ENCODE assay signal across 9 cellular contexts in genomic region chr19:4058696-4059492, GRCh38. TPM values are rescaled to one million over a fixed set of nuclear protein-coding genes. Genes with fewer than 3 reads are reported as not detected.
A peak's percentile ranks its signal among the peaks of the same experiment; 100 is the strongest.
DNase-seq lines count a peak whose midpoint lies in the region; ATAC-seq and TF ChIP-seq lines count a peak whose summit lies in the region.
"Had no signal": no experiment of that assay in that cellular context is flagged by ENCODE, and none has a peak within 500 bp of the region (broad histone marks: within the 10 kb centered on the region; RNA-seq: fewer than 3 reads in every experiment).

No MANE protein-coding gene starts in this region.

- peak overlapping the region; percentile 90 for H3K27ac ChIP-seq in RWPE2 (ENCODE audit: poor library complexity, severe bottlenecking)
- H3K27ac ChIP-seq in osteoblast (ENCODE audit: low read depth, low read length): peak overlapping the region; percentile 82
- H3K27ac ChIP-seq: KMS-11 had no signal

- ATAC-seq in RWPE2 (ENCODE audit: low read depth) (no peak; the same call in 2 of the 3 replicates), HG03457 (IDR thresholded peaks at IDR 0.05; ENCODE audit: unreplicated experiment) (no peak)

- peaks cover 65% of the 10 kb centered on the region for H4K20me1 ChIP-seq in osteoblast (ENCODE audit: insufficient read depth, low read length)

- peak overlapping the region; percentile 58 for H3K4me2 ChIP-seq in osteoblast (ENCODE audit: insufficient read depth, low read length)
- H3K4me2 ChIP-seq: KMS-11 had no signal

- H3K79me2 ChIP-seq in osteoblast (ENCODE audit: insufficient read depth, low read length): peaks cover 98% of the 10 kb centered on the region

- H2AFZ ChIP-seq in osteoblast (ENCODE audit: low read length): no peak overlapping the region

- no peaks in the 10 kb centered on the region for H3K27me3 ChIP-seq in BJ (ENCODE audit: control insufficient read depth, insufficient read depth, low read length)
- H3K27me3 ChIP-seq in RWPE2 (ENCODE audit: insufficient read depth, poor library complexity, severe bottlenecking): no peaks in the 10 kb centered on the region
- H3K27me3 ChIP-seq in osteoblast (ENCODE audit: insufficient read depth, low read length): no peaks in the 10 kb centered on the region

- no peaks in the 10 kb centered on the region for H3K9me3 ChIP-seq in RWPE2 (ENCODE audit: severe bottlenecking)
- H3K9me3 ChIP-seq in osteoblast (ENCODE audit: low read depth, low read length): no peaks in the 10 kb centered on the region

- CTCF ChIA-PET in BJ (lab: Yijun Ruan, JAX): interaction anchor here (0.7 to 1.3 kb wide), 4 partner anchors 10 to 489 kb away, joined by 3 to 6 read pairs (median 4); partner anchors contain the start of gene EEF2

- POLR2A ChIA-PET in BJ (lab: Charles Lee): interaction anchor here (0.6 kb wide), 1 partner anchor 70 kb away, joined by 5 read pairs; no protein-coding TSS in a partner anchor

- DNase-seq in BJ (ENCODE audit: low read depth) (no peak), RWPE2 (ENCODE audit: low spot score) (peak; percentile 61), fibroblast of mammary gland (ENCODE audit: low read depth) (no peak), osteoblast (ENCODE audit: insufficient read length, low spot score, missing footprints) (peak; percentile 90), GM03348 (ENCODE audit: low spot score) (no peak), islet precursor cell (no peak), NOMO-1 treated with dmso at 0.1 percent for 144 hours (lab: John Stamatoyannopoulos, UW; ENCODE audit: unreplicated experiment) (no peak)

- H3K36me3 ChIP-seq in BJ (ENCODE audit: control insufficient read depth, insufficient read depth, low read length) (peaks cover 20% of the 10 kb centered on the region), RWPE2 (ENCODE audit: low read depth) (peaks cover 38% of the 10 kb centered on the region), osteoblast (ENCODE audit: insufficient read depth, low read length) (peaks cover 30% of the 10 kb centered on the region)

- TF ChIP-seq CTCF in BJ (IDR thresholded peaks at IDR 0.05; ENCODE audit: insufficient read depth, low read depth, low read length): no peak
- TF ChIP-seq CTCF in RWPE2 (IDR thresholded peaks at IDR 0.05; ENCODE audit: poor library complexity, severe bottlenecking): no peak
- no peak for TF ChIP-seq CTCF in fibroblast of mammary gland (conservative IDR thresholded peaks at IDR 0.05; ENCODE audit: control insufficient read depth, insufficient read depth, low read depth, low read length)
- no peak for TF ChIP-seq CTCF in osteoblast (IDR thresholded peaks at IDR 0.05; ENCODE audit: extremely low read depth, low read depth, low read length)

- H3K4me1 ChIP-seq in RWPE2 (ENCODE audit: insufficient read depth, poor library complexity, severe bottlenecking) (peaks cover 19% of the 10 kb centered on the region), osteoblast (ENCODE audit: insufficient read depth, low read length) (peaks cover 56% of the 10 kb centered on the region)

- H3K4me3 ChIP-seq in BJ (ENCODE audit: low read depth, low read length) (peak overlapping the region; percentile 23), RWPE2 (ENCODE audit: severe bottlenecking) (peak overlapping the region; percentile 25), fibroblast of mammary gland (ENCODE audit: control insufficient read depth, low read depth, low read length) (peak overlapping the region; percentile 2), osteoblast (ENCODE audit: insufficient read depth, low read length) (peak overlapping the region; percentile 45)

RNA-seq across cellular contexts. Expression of gene ZBTB7A, which starts 7.8 kb away (rescaled TPM):
- 4.2 and 7.5 TPM in 2 replicates for polyA plus RNA-seq in BJ (2011; rRNA removed)
- 3.5 and 6.4 TPM in 2 replicates for polyA minus RNA-seq in BJ (2011; rRNA and poly(A)+ RNA removed)
- total RNA-seq in osteoblast: 38.6 and 42.7 TPM in 2 replicates

RNA-seq across cellular contexts. Expression of gene PIAS4, which starts 51.4 kb away (rescaled TPM):
- 10.9 and 18.2 TPM in 2 replicates for polyA plus RNA-seq in BJ (2011; rRNA removed)
- 10.9 and 14.0 TPM in 2 replicates for polyA minus RNA-seq in BJ (2011; rRNA and poly(A)+ RNA removed)
- total RNA-seq in osteoblast: 14.7 and 21.4 TPM in 2 replicates

Comparison
In these comparisons a context has a peak if more than half of its experiments do, and no peak if none do; other contexts are left out.
1. DNase-seq: peak in RWPE2 (single experiment) and osteoblast (single experiment); none in BJ (single experiment), fibroblast of mammary gland (single experiment), GM03348 (single experiment), islet precursor cell (single experiment) and NOMO-1 treated with dmso at 0.1 percent for 144 hours (single experiment).
2. Peak in every context shown above with its lines, with median percentiles within 50 percentile points of each other: H3K4me3 ChIP-seq.